8 cellular contexts compared by ENCODE assay signal in genomic region chr5:75054110-75054930, GRCh38. TPM values are rescaled to one million over a fixed set of nuclear protein-coding genes. Genes with fewer than 3 reads are reported as not detected.
A peak's percentile ranks its signal among the peaks of the same experiment; 100 is the strongest.
DNase-seq lines count a peak whose midpoint lies in the region; TF ChIP-seq lines count a peak whose summit lies in the region.

No MANE protein-coding gene starts in this region.

- TF ChIP-seq EP300 in suprapubic skin (IDR thresholded peaks at IDR 0.05): no peak

- POLR2A ChIA-PET in AG04449 (lab: Yijun Ruan, JAX): interaction anchor here (1.0 kb wide), 1 partner anchor 105 kb away, joined by 3 read pairs; no protein-coding TSS in a partner anchor
- POLR2A ChIA-PET in HEK293 (lab: Yijun Ruan, JAX): interaction anchor here (0.9 to 1.4 kb wide), 2 partner anchors 183 to 282 kb away, joined by 4 read pairs; partner anchors contain the start of genes ANKRD31 and HMGCR

- TF ChIP-seq CTCF in AG04449 (IDR thresholded peaks at IDR 0.05; ENCODE audit: insufficient read depth, low read length, missing control alignments): no peak
- TF ChIP-seq CTCF in HEK293 (tag by site-specific recombination; IDR thresholded peaks at IDR 0.05): no peak
- no peak for TF ChIP-seq CTCF in cardiac fibroblast (IDR thresholded peaks at IDR 0.05; ENCODE audit: low read depth, low read length)
- no peak for TF ChIP-seq CTCF in suprapubic skin (IDR thresholded peaks at IDR 0.05)

- TF ChIP-seq POLR2A in suprapubic skin (IDR thresholded peaks at IDR 0.05): no peak

- no peak for DNase-seq in AG04449 (ENCODE audit: low read depth, low spot score)
- peak; percentile 61 to 64 for DNase-seq in cardiac fibroblast (ENCODE audit: low read depth in 2 of 2)
- peak; percentile 68 for DNase-seq in left kidney (ENCODE audit: low read depth, low spot score)
- peak in 1 of 2 donors; percentile 80 for DNase-seq in suprapubic skin (ENCODE audit: low spot score in 2 of 2)
- no peak for DNase-seq in cerebellum (ENCODE audit: low spot score)
- DNase-seq in SJCRH30: no peak
- DNase-seq in globus pallidus (ENCODE audit: low spot score): no peak

- CTCF ChIA-PET in AG04449 (lab: Yijun Ruan, JAX) (interaction anchor here (0.8 to 3.7 kb wide), 4 partner anchors 99 to 182 kb away, joined by 3 to 15 read pairs (median 10); partner anchors contain the start of gene ANKRD31), HEK293 (lab: Yijun Ruan, JAX) (interaction anchor here (0.6 to 0.8 kb wide), 3 partner anchors 690 to 1204 kb away, joined by 3 to 4 read pairs (median 4); no protein-coding TSS in a partner anchor)

- H3K27me3 ChIP-seq in suprapubic skin: no peaks in the 10 kb centered on the region
- no peaks in the 10 kb centered on the region; the same call in 1 of the 2 replicates for H3K27me3 ChIP-seq in SJCRH30

- H3K9me3 ChIP-seq in HEK293 (ENCODE audit: control insufficient read depth, insufficient read depth, low read depth, low read length) (no peaks in the 10 kb centered on the region), suprapubic skin (no peaks in the 10 kb centered on the region), SJCRH30 (replicated peaks) (no peaks in the 10 kb centered on the region)

- H3K4me3 ChIP-seq in AG04449 (ENCODE audit: low read depth, low read length) (peak overlapping the region; percentile 71), HEK293 (ENCODE audit: low read depth, low read length) (peak overlapping the region; percentile 67), cardiac fibroblast (replicated peaks in 1 of 2; ENCODE audit: low read depth in 2 of 2, low read length in 2 of 2) (peak overlapping the region; percentile 72 to 79), suprapubic skin (peak overlapping the region; percentile 66), SJCRH30 (no peak overlapping the region)

- H3K36me3 ChIP-seq in HEK293 (ENCODE audit: control insufficient read depth in 2 of 2, insufficient read depth in 1 of 2, low read length in 2 of 2): no peaks in the 10 kb centered on the region
- no peaks in the 10 kb centered on the region for H3K36me3 ChIP-seq in suprapubic skin
- H3K36me3 ChIP-seq in SJCRH30: no peaks in the 10 kb centered on the region

- 17% methylated on average over 23 of the region's 29 CpGs for WGBS in suprapubic skin

- peaks cover 7% of the 10 kb centered on the region for H3K4me1 ChIP-seq in HEK293 (ENCODE audit: control insufficient read depth, insufficient read depth, low read length)
- peaks cover 35% of the 10 kb centered on the region for H3K4me1 ChIP-seq in suprapubic skin
- H3K4me1 ChIP-seq in SJCRH30: no peaks in the 10 kb centered on the region; the same call in 1 of the 2 replicates

- H3K27ac ChIP-seq in HEK293 (ENCODE audit: extremely low read depth, low read depth, low read length) (peak overlapping the region; percentile 53; the same call in 1 of the 2 replicates), suprapubic skin (peak overlapping the region; percentile 86), SJCRH30 (no peak overlapping the region)

TF ChIP-seq in HEK293, 187 proteins besides CTCF, POLR2A, EP300 and RAD21:
- TF ChIP-seq ZNF629 (tag by site-specific recombination; IDR thresholded peaks at IDR 0.05): no peak
- TF ChIP-seq ZNF169 (tag by site-specific recombination; IDR thresholded peaks at IDR 0.05): no peak
- no peak for TF ChIP-seq SP7 (tag by site-specific recombination; IDR thresholded peaks at IDR 0.05)
- no peak for TF ChIP-seq ZNF138 (tag by site-specific recombination; IDR thresholded peaks at IDR 0.05; ENCODE audit: borderline replicate concordance)
- TF ChIP-seq ZBTB1 (tag by site-specific recombination; IDR thresholded peaks at IDR 0.05): no peak
- no peak for TF ChIP-seq ZNF692 (tag by site-specific recombination; IDR thresholded peaks at IDR 0.05)
- TF ChIP-seq ZNF132 (tag by site-specific recombination; IDR thresholded peaks at IDR 0.05; ENCODE audit: borderline replicate concordance): no peak
- no peak for TF ChIP-seq GLI4 (tag by site-specific recombination; IDR thresholded peaks at IDR 0.05)
- no peak for TF ChIP-seq TSHZ1 (tag by site-specific recombination; IDR thresholded peaks at IDR 0.05; ENCODE audit: borderline replicate concordance)

RNA-seq across cellular contexts. Expression of gene GCNT4, which starts 2.0 kb away (rescaled TPM):
- total RNA-seq in suprapubic skin (1 to 10 TPM; 1.7 to 4.3 (median 3.4) TPM), cerebellum (1.5 TPM)
- total RNA-seq in SJCRH30 (2014; rRNA removed; shearing (Covaris generic)): 0.02 and 0.05 TPM in 2 replicates

Comparison
In these comparisons a context has a peak if more than half of its experiments do, and no peak if none do; other contexts are left out.
1. DNase-seq: peak in cardiac fibroblast (2 of 2) and left kidney (single experiment); none in AG04449 (single experiment), cerebellum (single experiment), SJCRH30 (0 of 2) and globus pallidus (single experiment).